8 cellular contexts compared by ENCODE assay signal in the genomic region with DNA sequence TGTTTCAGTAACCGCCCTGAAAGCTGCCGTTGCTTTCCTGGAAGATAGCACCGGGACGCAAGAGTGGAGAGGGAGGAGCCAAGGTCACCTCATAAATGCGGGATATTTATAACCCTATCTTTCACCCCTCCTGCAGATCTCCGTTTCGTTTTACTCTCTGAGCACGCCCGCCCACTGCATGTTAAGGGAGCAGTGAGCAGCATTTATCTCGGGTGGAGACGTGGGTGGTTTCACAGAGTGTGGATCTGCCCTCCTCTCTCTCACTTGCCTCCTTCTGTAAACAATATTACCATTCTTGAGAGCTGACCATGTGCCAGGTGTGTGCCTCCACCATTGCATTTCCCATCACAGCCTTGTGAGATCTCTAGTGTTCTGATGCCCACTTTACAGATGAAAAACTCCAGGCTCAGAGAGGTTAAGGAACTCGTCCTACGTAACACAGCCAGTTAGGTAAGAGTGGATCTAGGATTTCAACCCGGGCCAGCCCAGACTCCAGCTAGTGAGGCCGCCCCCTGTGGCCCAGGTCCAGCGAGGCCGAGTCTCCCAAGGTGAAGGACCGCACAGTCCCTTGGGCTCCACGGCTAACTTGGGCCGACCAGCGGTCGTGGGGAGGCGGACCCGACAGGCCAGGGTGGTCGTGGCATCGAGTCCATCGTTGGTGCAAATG. TPM values are rescaled to one million over a fixed set of nuclear protein-coding genes. Genes with fewer than 3 reads are reported as not detected.
A peak's percentile ranks its signal among the peaks of the same experiment; 100 is the strongest.
DNase-seq lines count a peak whose midpoint lies in the region; TF ChIP-seq lines count a peak whose summit lies in the region.

No MANE protein-coding gene starts in this region.

- peak overlapping the region; percentile 71 for H3K9ac ChIP-seq in SK-N-SH

- CTCF ChIA-PET in SK-N-SH (lab: Yijun Ruan, JAX): interaction anchor here (0.8 to 0.9 kb wide), 2 partner anchors 37 to 40 kb away, joined by 3 to 4 read pairs; no protein-coding TSS in a partner anchor

- peaks cover 8% of the 10 kb centered on the region for H3K79me2 ChIP-seq in SK-N-SH (ENCODE audit: insufficient read depth)

- peaks cover 44% of the 10 kb centered on the region for H3K4me1 Mint-ChIP-seq in dendritic cell treated with granulocyte-macrophage colony-stimulating factor and Interleukin-4, amounts not matched to agents 40 ng/mL and 50 ng/mL, for 4 days (ENCODE audit: low read depth)

- intact Hi-C loops in dendritic cell treated with granulocyte-macrophage colony-stimulating factor and Interleukin-4, amounts not matched to agents 40 ng/mL and 50 ng/mL, for 4 days (cut with micrococcal nuclease): no loop called here
- intact Hi-C loops in stomach (cut with DNase I; ENCODE audit: low total_unique reads): no loop called here

- peak overlapping the region; percentile 95 for H3K4me2 ChIP-seq in SK-N-SH

- no peaks in the 10 kb centered on the region for H3K9me2 ChIP-seq in SK-N-SH

- peaks cover 4% of the 10 kb centered on the region for H3K27me3 Mint-ChIP-seq in dendritic cell treated with granulocyte-macrophage colony-stimulating factor and Interleukin-4, amounts not matched to agents 40 ng/mL and 50 ng/mL, for 4 days

- TF ChIP-seq EP300 in SK-N-SH (IDR thresholded peaks at IDR 0.05; ENCODE audit: borderline replicate concordance in 1 of 2, low read depth in 1 of 2, low read length in 1 of 2): no peak
- TF ChIP-seq EP300 in stomach (IDR thresholded peaks at IDR 0.05): peak; percentile 92

- no peaks in the 10 kb centered on the region for H3K36me3 Mint-ChIP-seq in dendritic cell treated with granulocyte-macrophage colony-stimulating factor and Interleukin-4, amounts not matched to agents 40 ng/mL and 50 ng/mL, for 4 days (ENCODE audit: low read depth)

- H3K9me3 Mint-ChIP-seq in dendritic cell treated with granulocyte-macrophage colony-stimulating factor and Interleukin-4, amounts not matched to agents 40 ng/mL and 50 ng/mL, for 4 days: peaks cover 6% of the 10 kb centered on the region

- POLR2A ChIA-PET in SK-N-SH (lab: Yijun Ruan, JAX): interaction anchor here (0.6 to 1.2 kb wide), 4 partner anchors 17 to 80 kb away, joined by 3 to 5 read pairs (median 4); a partner anchor contains a TSS

- peak overlapping the region; percentile 72 for H3K27ac Mint-ChIP-seq in dendritic cell treated with granulocyte-macrophage colony-stimulating factor and Interleukin-4, amounts not matched to agents 40 ng/mL and 50 ng/mL, for 4 days

- H2AFZ ChIP-seq in SK-N-SH (ENCODE audit: low read depth): peak overlapping the region; percentile 95; the same call in 1 of the 2 replicates

- TF ChIP-seq POLR2A in stomach (IDR thresholded peaks at IDR 0.05): no peak

- WGBS in SK-N-SH (ENCODE audit: low lambda C conversion rate): 38% methylated on average over 22 of the region's 27 CpGs
- 6 to 14% (median 10%) methylated on average over 14 to 27 of the region's 27 CpGs for whole genome bisulfite sequencing in stomach, 5 donors

- peak overlapping the region; percentile 61 to 77 for H3K4me3 ChIP-seq in SK-N-SH (ENCODE audit: low read depth in 2 of 2, low read length in 1 of 2)
- H3K4me3 ChIP-seq in stomach: peak overlapping the region; percentile 68 to 78 (median 76)

- no peaks in the 10 kb centered on the region for H3K27me3 ChIP-seq in SK-N-SH (ENCODE audit: insufficient read depth)
- no peaks in the 10 kb centered on the region for H3K27me3 ChIP-seq in stomach

- DNase-seq in DMS153 (lab: John Stamatoyannopoulos, UW): peak; percentile 18
- DNase-seq in GM20000 (ENCODE audit: low spot score): peak; percentile 76
- DNase-seq in HK-2 (ENCODE audit: unreplicated experiment): peak; percentile 69
- no peak for DNase-seq in SK-N-SH
- DNase-seq in medulla oblongata (ENCODE audit: extremely low spot score): peak; percentile 60
- DNase-seq in stomach: peak; percentile 91
- no peak for DNase-seq in dedifferentiated amniotic fluid mesenchymal stem cell (ENCODE audit: extremely low spot score)

- peaks cover 28% of the 10 kb centered on the region for H3F3A ChIP-seq in SK-N-SH (replicated peaks; ENCODE audit: insufficient read depth)

- no peak for TF ChIP-seq CTCF in GM20000 (IDR thresholded peaks at IDR 0.05; ENCODE audit: extremely low read depth, missing control alignments)
- no peak for TF ChIP-seq CTCF in SK-N-SH (IDR thresholded peaks at IDR 0.05)
- TF ChIP-seq CTCF in stomach (IDR thresholded peaks at IDR 0.05): no peak

- H3K9me3 ChIP-seq in SK-N-SH (no peaks in the 10 kb centered on the region), stomach (no peaks in the 10 kb centered on the region)

- H3K27ac ChIP-seq in SK-N-SH (ENCODE audit: low read depth in 2 of 2, low read length in 1 of 2) (peak overlapping the region; percentile 21 to 85; a peak in 3 of 4 replicates), stomach (peak overlapping the region; percentile 93 to 98 (median 96))

- no peak for TF ChIP-seq RAD21 in SK-N-SH (IDR thresholded peaks at IDR 0.05; ENCODE audit: low read length)

- no peaks in the 10 kb centered on the region for H4K20me1 ChIP-seq in SK-N-SH (ENCODE audit: insufficient read depth)

- no peaks in the 10 kb centered on the region for H3K36me3 ChIP-seq in SK-N-SH (replicated peaks in 1 of 2; ENCODE audit: control insufficient read depth in 1 of 2, insufficient read depth in 2 of 2, low read length in 1 of 2)
- H3K36me3 ChIP-seq in stomach: no peaks in the 10 kb centered on the region

- H3K4me3 Mint-ChIP-seq in dendritic cell treated with granulocyte-macrophage colony-stimulating factor and Interleukin-4, amounts not matched to agents 40 ng/mL and 50 ng/mL, for 4 days: peak overlapping the region; percentile 85

- H3K4me1 ChIP-seq in SK-N-SH (ENCODE audit: control insufficient read depth in 1 of 2, insufficient read depth in 2 of 2, low read depth in 1 of 2, low read length in 1 of 2) (peaks cover 0 to 15% of the 10 kb centered on the region in 2 experiments; a peak in 1 of 4 replicates), stomach (peaks cover 18 to 63% (median 43%) of the 10 kb centered on the region in 4 donors)

TF ChIP-seq in SK-N-SH, 30 proteins besides CTCF, POLR2A, EP300 and RAD21:
- TF ChIP-seq FOXJ3 (CRISPR knock-in tag; IDR thresholded peaks at IDR 0.05) (peak; percentile 38; the same call in 1 of the 2 replicates), RXRA (IDR thresholded peaks at IDR 0.05; ENCODE audit: borderline replicate concordance, low read depth) (no peak), RCOR1 (IDR thresholded peaks at IDR 0.05; ENCODE audit: low read length) (no peak; the same call in 1 of the 2 replicates), POLR2AphosphoS5 (IDR thresholded peaks at IDR 0.05; ENCODE audit: low read depth, low read length) (0 out of 2 replicates have a peak, but pooled peaks have one; percentile 13)

RNA-seq across cellular contexts. Expression of a gene that starts 16.9 kb away (rescaled TPM):
- polyA plus RNA-seq in SK-N-SH (2012; rRNA removed) (15.2 and 38.9 TPM in 2 replicates), stomach (10 to 100 TPM; 11.3 to 81.4 (median 17.2) TPM)
- polyA plus RNA-seq in SK-N-SH (2012; cell fraction: cytosol; rRNA removed): 16.4 and 18.3 TPM in 2 replicates
- 48.9 and 49.5 TPM in 2 replicates for polyA plus RNA-seq in SK-N-SH (2012; cell fraction: nucleus; rRNA removed)
- total RNA-seq in stomach: 100 to 1,000 TPM in 1 of 5 donors, 10 to 100 TPM in 4; 37.9 to 199 (median 54.0) TPM

RNA-seq across cellular contexts. Expression of a gene that starts 49.5 kb away (rescaled TPM):
- polyA plus RNA-seq in SK-N-SH (2012; rRNA removed) (74.7 and 87.9 TPM in 2 replicates), stomach (100 to 1,000 TPM; 128 to 206 (median 158) TPM)
- 52.7 and 60.3 TPM in 2 replicates for polyA plus RNA-seq in SK-N-SH (2012; cell fraction: cytosol; rRNA removed)
- polyA plus RNA-seq in SK-N-SH (2012; cell fraction: nucleus; rRNA removed): 63.1 and 96.6 TPM in 2 replicates
- total RNA-seq in stomach: 100 to 1,000 TPM in 1 of 5 donors, 10 to 100 TPM in 4; 27.4 to 166 (median 36.6) TPM

RNA-seq across cellular contexts. Expression of a gene that starts 49.8 kb away (rescaled TPM):
- polyA plus RNA-seq in SK-N-SH (2012; rRNA removed): 2.2 and 2.4 TPM in 2 replicates
- 0.93 and 2.1 TPM in 2 replicates for polyA plus RNA-seq in SK-N-SH (2012; cell fraction: cytosol; rRNA removed)
- polyA plus RNA-seq in SK-N-SH (2012; cell fraction: nucleus; rRNA removed): 4.0 and 5.3 TPM in 2 replicates
- total RNA-seq in stomach: 10 to 100 TPM in 1 of 5 donors, 1 to 10 TPM in 2, under 1 TPM in 1, not detected in 1; under 0.01 to 26.6 (median 5.9) TPM
- polyA plus RNA-seq in stomach: 1 to 10 TPM in 2 of 3 donors, under 1 TPM in 1; 0.92 to 3.2 (median 2.4) TPM

Comparison
In these comparisons a context has a peak if more than half of its experiments do, and no peak if none do; other contexts are left out.
1. DNase-seq: peak in DMS153 (single experiment), GM20000 (single experiment), HK-2 (single experiment), medulla oblongata (single experiment) and stomach (single experiment); none in SK-N-SH (single experiment) and dedifferentiated amniotic fluid mesenchymal stem cell (single experiment).